ENCODE assay signal across 1 cellular context in the genomic region with DNA sequence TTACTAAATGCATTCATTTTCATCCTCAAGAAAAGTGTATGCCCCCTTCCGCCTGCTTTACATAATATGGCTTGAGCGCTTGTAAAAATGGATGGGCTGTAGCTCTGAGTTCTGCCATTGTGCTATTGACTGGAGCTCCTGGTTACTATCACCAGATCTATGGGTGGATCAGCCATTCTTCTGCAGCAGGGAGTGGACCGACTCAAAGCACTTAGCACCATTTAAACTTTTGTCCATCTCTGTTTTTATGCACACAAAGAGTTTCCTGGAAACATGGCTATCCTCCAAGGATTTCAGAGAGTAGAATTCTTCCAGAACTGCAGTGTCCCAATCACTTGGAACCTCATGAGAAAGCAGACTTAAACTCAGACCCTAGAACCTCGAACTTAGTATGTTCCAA.
TF ChIP-seq lines count a peak whose summit lies in the region.

No MANE protein-coding gene starts in this region.

TF ChIP-seq in IMR-90, 13 proteins besides CTCF, POLR2A, EP300 and RAD21 (continued from another document):
- no peak for TF ChIP-seq FOS (IDR thresholded peaks at IDR 0.05; ENCODE audit: low read depth, low read length)
